In genomic region chr17:77476920-77477805, GRCh38 we compare ENCODE assay signal across 8 cellular contexts.
A peak's percentile ranks its signal among the peaks of the same experiment; 100 is the strongest.
DNase-seq lines count a peak whose midpoint lies in the region; ATAC-seq and TF ChIP-seq lines count a peak whose summit lies in the region.

No MANE protein-coding gene starts in this region.

- DNase-seq in HS-5 (ENCODE audit: low read depth), result peak; percentile 80
- DNase-seq in activated B cell treated with CpG ODN at 0.5 μM for 24 hours, result no peak
- DNase-seq in fibroblast of mammary gland (ENCODE audit: low read depth), result peak; percentile 99
- DNase-seq in non-pigmented ciliary epithelial cell (ENCODE audit: low read depth), result peak; percentile 88
- DNase-seq in AML-193 (lab: John Stamatoyannopoulos, UW), result no peak
- DNase-seq in cortex of kidney (lab: John Stamatoyannopoulos, UW), result no peak
- no peak for DNase-seq in cerebellar cortex (ENCODE audit: low spot score)

- H3K27ac Mint-ChIP-seq in activated B cell treated with CpG ODN at 0.5 μM for 24 hours, result peak overlapping the region; percentile 61

- no peak overlapping the region for H3K4me3 Mint-ChIP-seq in activated B cell treated with CpG ODN at 0.5 μM for 24 hours

- H3K36me3 Mint-ChIP-seq in activated B cell treated with CpG ODN at 0.5 μM for 24 hours (ENCODE audit: low read depth), result peaks cover 34% of the 10 kb centered on the region

- TF ChIP-seq CTCF in activated B cell treated with CpG ODN at 0.5 μM for 24 hours (IDR thresholded peaks at IDR 0.05) (no peak), fibroblast of mammary gland (conservative IDR thresholded peaks at IDR 0.05; ENCODE audit: control insufficient read depth, insufficient read depth, low read depth, low read length) (no peak)

- H3K4me1 Mint-ChIP-seq in activated B cell treated with CpG ODN at 0.5 μM for 24 hours, result peaks cover 84% of the 10 kb centered on the region

- POLR2A ChIA-PET in activated B cell treated with CpG ODN at 0.5 μM for 24 hours (lab: Charles Lee), result interaction anchor here (1.0 to 9.0 kb wide), 3 partner anchors 15 to 47 kb away, joined by 4 to 150 read pairs (median 5); no protein-coding TSS in a partner anchor

- intact Hi-C loops in activated B cell treated with CpG ODN at 0.5 μM for 24 hours (cut with micrococcal nuclease), result no loop called here

- H3K9me3 Mint-ChIP-seq in activated B cell treated with CpG ODN at 0.5 μM for 24 hours, result no peaks in the 10 kb centered on the region

- H3K4me3 ChIP-seq in fibroblast of mammary gland (ENCODE audit: control insufficient read depth, low read depth, low read length), result no peak overlapping the region

- H3K27me3 Mint-ChIP-seq in activated B cell treated with CpG ODN at 0.5 μM for 24 hours, result no peaks in the 10 kb centered on the region

- CTCF ChIA-PET in activated B cell treated with CpG ODN at 0.5 μM for 24 hours (lab: Charles Lee), result interaction anchor here (0.8 to 1.1 kb wide), 2 partner anchors 17 to 47 kb away, joined by 3 read pairs; no protein-coding TSS in a partner anchor

- no peak for ATAC-seq in activated B cell treated with CpG ODN at 0.5 μM for 24 hours (ENCODE audit: low read depth)
- ATAC-seq in HG03469 (IDR thresholded peaks at IDR 0.05; ENCODE audit: unreplicated experiment), result no peak

Comparison
In these comparisons a context has a peak if more than half of its experiments do, and no peak if none do; other contexts are left out.
1. DNase-seq: peak in HS-5 (single experiment), fibroblast of mammary gland (single experiment) and non-pigmented ciliary epithelial cell (single experiment); none in activated B cell treated with CpG ODN at 0.5 μM for 24 hours (single experiment), AML-193 (0 of 2), cortex of kidney (single experiment) and cerebellar cortex (single experiment).